Comparison of ENCODE assay signal across 20 cellular contexts in genomic region chr9:123669355-123669754, GRCh38.
DNase-seq lines count a peak whose midpoint lies in the region; ATAC-seq and TF ChIP-seq lines count a peak whose summit lies in the region.
"Had no signal": no experiment of that assay in that cellular context is flagged by ENCODE, and none has a peak within 500 bp of the region (broad histone marks: within the 10 kb centered on the region; RNA-seq: fewer than 3 reads in every experiment).

No MANE protein-coding gene starts in this region.

- in situ Hi-C loops in ACHN (cut with HindIII; ENCODE audit: low pct_ligation_motif_present, low pct_unique_long_range_greater_than_20kb, low sequenced_read_pairs): no loop called here

- no peaks in the 10 kb centered on the region for H3K27me3 Mint-ChIP-seq in activated CD4-positive, alpha-beta memory T cell treated with anti-CD3 and anti-CD28 coated beads, Interleukin-2, amount 10 ng/mL, durations not matched to agents 7 days and 5 days
- H3K27me3 Mint-ChIP-seq: CD4-positive, CD25-positive, alpha-beta regulatory T cell had no signal

- H3K4me1 Mint-ChIP-seq in activated CD4-positive, alpha-beta memory T cell treated with anti-CD3 and anti-CD28 coated beads, Interleukin-2, amount 10 ng/mL, durations not matched to agents 7 days and 5 days: no peaks in the 10 kb centered on the region
- H3K4me1 Mint-ChIP-seq: CD4-positive, CD25-positive, alpha-beta regulatory T cell had no signal

- CTCF ChIA-PET in activated CD4-positive, alpha-beta memory T cell treated with anti-CD3 and anti-CD28 coated beads, Interleukin-2, amount 10 ng/mL, durations not matched to agents 7 days and 5 days (lab: Charles Lee): no interaction called here

- H3K4me3 Mint-ChIP-seq in activated CD4-positive, alpha-beta memory T cell treated with anti-CD3 and anti-CD28 coated beads, Interleukin-2, amount 10 ng/mL, durations not matched to agents 7 days and 5 days: no peak overlapping the region
- H3K4me3 Mint-ChIP-seq: activated T-cell treated with anti-CD3 and anti-CD28 coated beads, Interleukin-2, amount 50 U/mL, for 72 hours; CD4-positive, CD25-positive, alpha-beta regulatory T cell; HFFc6; neural crest cell had no signal

- peaks cover 14% of the 10 kb centered on the region for H3K36me3 Mint-ChIP-seq in activated CD4-positive, alpha-beta memory T cell treated with anti-CD3 and anti-CD28 coated beads, Interleukin-2, amount 10 ng/mL, durations not matched to agents 7 days and 5 days (ENCODE audit: low read depth)

- POLR2A ChIA-PET in activated CD4-positive, alpha-beta memory T cell treated with anti-CD3 and anti-CD28 coated beads, Interleukin-2, amount 10 ng/mL, durations not matched to agents 7 days and 5 days (lab: Charles Lee): no interaction called here

- DNase-seq in ACHN (peak; percentile 59), HT-29 (ENCODE audit: low spot score) (peak; percentile 58), SW480 (ENCODE audit: low spot score) (peak; percentile 8), left kidney (ENCODE audit: low read depth, low spot score) (peak; percentile 95), HuH-7 (ENCODE audit: low spot score) (no peak)
- DNase-seq in activated CD4-positive, alpha-beta memory T cell treated with anti-CD3 and anti-CD28 coated beads, Interleukin-2, amount 10 ng/mL, durations not matched to agents 7 days and 5 days: no peak
- DNase-seq: activated naive CD4-positive, alpha-beta T cell treated with anti-CD3 and anti-CD28 coated beads, Interleukin-2, amount 50 U/mL, for 16 hours; activated T-cell treated with anti-CD3 and anti-CD28 coated beads, Interleukin-2, amount 50 U/mL, for 72 hours; CD4-positive, CD25-positive, alpha-beta regulatory T cell; HFFc6; KG1; NCI-H1092; Peyer's patch; stimulated activated CD4-positive, alpha-beta T cell treated with anti-CD3 and anti-CD28 coated beads, Interleukin-12 subunit alpha, Interleukin-12 subunit beta, amount 100 ng/mL, for 4 hours; stimulated activated CD8-positive, alpha-beta memory T cell treated with anti-CD3 and anti-CD28 coated beads, Interleukin-4, amount 100 ng/mL, for 48 hours; T1000 had no signal

- no peak overlapping the region for H3K27ac Mint-ChIP-seq in activated CD4-positive, alpha-beta memory T cell treated with anti-CD3 and anti-CD28 coated beads, Interleukin-2, amount 10 ng/mL, durations not matched to agents 7 days and 5 days
- H3K27ac Mint-ChIP-seq: activated T-cell treated with anti-CD3 and anti-CD28 coated beads, Interleukin-2, amount 50 U/mL, for 72 hours; CD4-positive, CD25-positive, alpha-beta regulatory T cell; HFFc6 had no signal

- ATAC-seq in HG02571 (IDR thresholded peaks at IDR 0.05; ENCODE audit: unreplicated experiment) (no peak), SK-N-SH treated with all-trans-retinoic acid at 6 μM for 48 hours (no peak)
- ATAC-seq: A549; activated T-cell treated with anti-CD3 and anti-CD28 coated beads, Interleukin-2, amount 50 U/mL, for 72 hours had no signal

- peaks cover 9% of the 10 kb centered on the region for H3K9me3 Mint-ChIP-seq in activated CD4-positive, alpha-beta memory T cell treated with anti-CD3 and anti-CD28 coated beads, Interleukin-2, amount 10 ng/mL, durations not matched to agents 7 days and 5 days

TF ChIP-seq in SK-N-SH treated with all-trans-retinoic acid at 6 μM for 48 hours, 23 proteins besides CTCF, POLR2A, EP300 and RAD21:
- TF ChIP-seq TCF4 (CRISPR knock-in tag; IDR thresholded peaks at IDR 0.05; ENCODE audit: borderline replicate concordance) (no peak), ZFP30 (CRISPR knock-in tag; IDR thresholded peaks at IDR 0.05) (no peak), ZNF565 (CRISPR knock-in tag; conservative IDR thresholded peaks at IDR 0.05; ENCODE audit: low read depth) (no peak), RARB (CRISPR knock-in tag; IDR thresholded peaks at IDR 0.05) (no peak), ARNTL (CRISPR knock-in tag; IDR thresholded peaks at IDR 0.05; ENCODE audit: borderline replicate concordance, low read depth) (no peak), ZFP3 (CRISPR knock-in tag; IDR thresholded peaks at IDR 0.05) (no peak), TOX (CRISPR knock-in tag; IDR thresholded peaks at IDR 0.05; ENCODE audit: borderline replicate concordance) (no peak), OSR1 (CRISPR knock-in tag; IDR thresholded peaks at IDR 0.05) (no peak), CREB5 (CRISPR knock-in tag; IDR thresholded peaks at IDR 0.05; ENCODE audit: low read depth) (no peak), ZNF70 (CRISPR knock-in tag; IDR thresholded peaks at IDR 0.05) (no peak), ISL1 (CRISPR knock-in tag; IDR thresholded peaks at IDR 0.05) (no peak), ESRRG (CRISPR knock-in tag; IDR thresholded peaks at IDR 0.05) (no peak), CSDC2 (CRISPR knock-in tag; IDR thresholded peaks at IDR 0.05) (no peak), GLIS3 (CRISPR knock-in tag; IDR thresholded peaks at IDR 0.05) (no peak), SNAI2 (CRISPR knock-in tag; IDR thresholded peaks at IDR 0.05) (no peak), CSRNP3 (CRISPR knock-in tag; IDR thresholded peaks at IDR 0.05) (no peak)

Comparison
In these comparisons a context has a peak if more than half of its experiments do, and no peak if none do; other contexts are left out.
1. DNase-seq: peak in ACHN (single experiment), HT-29 (single experiment), SW480 (single experiment) and left kidney (single experiment); none in HuH-7 (single experiment) and activated CD4-positive, alpha-beta memory T cell treated with anti-CD3 and anti-CD28 coated beads, Interleukin-2, amount 10 ng/mL, durations not matched to agents 7 days and 5 days (single experiment).